Comparison of ENCODE assay signal across 8 cellular contexts in the genomic region with DNA sequence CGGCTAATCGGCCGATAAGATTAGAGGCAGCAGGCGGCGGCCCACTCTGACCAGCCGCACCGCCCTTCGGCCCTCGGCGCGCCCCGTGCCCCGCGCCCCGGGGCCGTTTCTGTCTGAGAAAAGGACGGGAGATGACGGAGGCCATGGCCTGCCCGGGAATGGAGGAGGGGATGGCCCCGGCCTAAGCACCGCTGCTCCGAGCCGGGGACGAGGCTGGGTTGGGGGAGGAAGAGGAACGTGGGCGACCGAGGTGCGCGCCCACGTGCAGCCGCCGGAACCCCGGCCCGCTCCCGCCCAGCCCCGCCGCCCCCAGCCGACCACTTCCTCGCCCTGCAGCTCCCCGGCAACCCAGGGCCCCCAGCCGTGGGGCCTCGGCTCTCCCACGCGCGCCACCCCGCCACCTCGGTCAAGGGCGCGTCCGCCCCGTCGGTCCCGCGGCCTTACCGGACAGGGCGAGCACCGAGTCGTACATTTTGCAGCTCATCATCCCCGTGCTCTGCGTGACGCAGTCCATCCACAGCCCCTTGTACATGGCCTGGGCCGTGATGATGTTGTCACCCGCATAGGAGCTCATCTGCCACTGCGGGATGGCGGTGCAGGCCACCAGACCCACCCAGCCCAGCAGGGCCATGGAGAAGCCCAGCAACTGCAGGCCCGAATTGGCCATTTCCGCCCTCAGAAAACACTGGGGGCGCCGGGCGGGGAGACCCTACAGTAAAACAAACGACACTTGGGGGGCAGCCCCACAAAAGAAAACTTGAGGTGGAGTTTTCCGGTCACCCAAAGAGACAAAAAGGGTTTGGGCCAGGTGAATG. TPM values are rescaled to one million over a fixed set of nuclear protein-coding genes. Genes with fewer than 3 reads are reported as not detected.
DNase-seq lines count a peak whose midpoint lies in the region; ATAC-seq, FAIRE-seq and TF ChIP-seq lines count a peak whose summit lies in the region.

No MANE protein-coding gene starts in this region.

- H3K27me3 ChIP-seq in BLaER1 treated with 17β-estradiol and CSF1 and Interleukin-3, amounts not matched to agents 10 nM and 100 nM, result peaks cover 27 to 79% (median 70%) of the 10 kb centered on the region in 11 experiments
- H3K27me3 ChIP-seq in Panc1 (ENCODE audit: control insufficient read depth, insufficient read depth, low read length) (no peaks in the 10 kb centered on the region), H1 (replicated peaks in 1 of 4; ENCODE audit: control insufficient read depth in 3 of 4, extremely low read depth in 1 of 4, insufficient read depth in 3 of 4, low read length in 3 of 4) (no peaks in the 10 kb centered on the region), muscle layer of colon (ENCODE audit: control insufficient read depth in 1 of 2, insufficient read depth in 2 of 2, low read length in 2 of 2) (peaks cover 33 to 41% of the 10 kb centered on the region in 2 donors)

- peak overlapping the region; percentile 98 for H2BK12ac ChIP-seq in H1 (ENCODE audit: low read depth, low read length)

- peaks cover 9% of the 10 kb centered on the region for H3K79me1 ChIP-seq in H1 (ENCODE audit: low read depth, low read length)

- TF ChIP-seq POLR2A in H1 (IDR thresholded peaks at IDR 0.05; ENCODE audit: control extremely low read depth in 1 of 2, low read depth in 2 of 2, low read length in 2 of 2), result peak; percentile 12 to 91

- WGBS in H1 (ENCODE audit: extremely low coverage in 1 of 2, insufficient coverage in 1 of 2, insufficient read length in 1 of 2, insufficient replicate concordance in 2 of 2, low coverage in 1 of 2, low lambda C conversion rate in 2 of 2, missing lambda C conversion rate in 1 of 2), 2 experiments, result 1% methylated on average over 51 of the region's 72 CpGs; no CpG with 5 or more reads in 1 of the 2 experiments

- peaks cover 39 to 43% (median 41%) of the 10 kb centered on the region in 11 experiments for H3K36me3 ChIP-seq in BLaER1 treated with 17β-estradiol and CSF1 and Interleukin-3, amounts not matched to agents 10 nM and 100 nM
- peaks cover 3% of the 10 kb centered on the region for H3K36me3 ChIP-seq in Panc1 (ENCODE audit: control insufficient read depth, insufficient read depth, low read length)
- H3K36me3 ChIP-seq in H1 (ENCODE audit: control insufficient read depth in 2 of 4, insufficient read depth in 4 of 4, low read length in 3 of 4), result peaks cover 0 to 31% (median 12%) of the 10 kb centered on the region in 4 experiments; a peak in 5 of 8 replicates
- peaks cover 15% of the 10 kb centered on the region for H3K36me3 ChIP-seq in muscle layer of colon (ENCODE audit: insufficient read depth, low read length)

- no peak overlapping the region for H3K23ac ChIP-seq in H1 (ENCODE audit: insufficient read length)

- H3K79me2 ChIP-seq in H1 (ENCODE audit: control insufficient read depth in 1 of 2, insufficient read depth in 2 of 2, low read length in 2 of 2), result peaks cover 0 to 31% of the 10 kb centered on the region in 2 experiments; a peak in 2 of 4 replicates

- no peak for DNase-seq in Panc1 (ENCODE audit: low read depth, low spot score)
- DNase-seq in H1 (ENCODE audit: low read depth in 1 of 2, low spot score in 2 of 2), result peak in 1 of 2 experiments; percentile 60
- no peak for DNase-seq in NCI-H524 (lab: John Stamatoyannopoulos, UW)
- no peak for DNase-seq in SW 1271 (lab: John Stamatoyannopoulos, UW)
- DNase-seq in 8988T, result no peak

- FAIRE-seq in H1 (lab: Jason Lieb, UNC), result no peak

- peaks cover 13% of the 10 kb centered on the region for H3K23me2 ChIP-seq in H1 (ENCODE audit: low read depth, low read length)

- peak overlapping the region; percentile 99; the same call in 1 of the 2 replicates for H2AK5ac ChIP-seq in H1 (ENCODE audit: low read depth, low read length)

- POLR2A ChIA-PET in Panc1 (lab: Charles Lee), result interaction anchor here (0.7 kb wide), 1 partner anchor 30 kb away, joined by 11 read pairs; no protein-coding TSS in a partner anchor
- POLR2A ChIA-PET in H1 (lab: Charles Lee; ENCODE audit: partially characterized antibody), result interaction anchor here (0.5 to 13.7 kb wide), 24 partner anchors 9 to 663 kb away, joined by 3 to 159 read pairs (median 6); a partner anchor contains a TSS

- BruUV-seq in Panc1 (replicated peaks; lab: Mats Ljungman, UMichigan), result no TSS peak

- H2BK120ac ChIP-seq in H1 (replicated peaks; ENCODE audit: low read depth, low read length), result no peak overlapping the region

- H3K27ac ChIP-seq in BLaER1 treated with 17β-estradiol and CSF1 and Interleukin-3, amounts not matched to agents 10 nM and 100 nM, result peak overlapping the region in 3 of 11 experiments; percentile 41 to 53 (median 42); a peak in 4 of 22 replicates
- H3K27ac ChIP-seq in Panc1 (ENCODE audit: low read length) (peak overlapping the region; percentile 81), H1 (ENCODE audit: low read depth, low read length) (peak overlapping the region; percentile 91), muscle layer of colon (ENCODE audit: low read depth, low read length) (no peak overlapping the region)

- in situ Hi-C loops in Panc1 (cut with HindIII; ENCODE audit: low pct_unique_long_range_greater_than_20kb, low sequenced_read_pairs), result no loop called here

- intact Hi-C loops in Panc1 (cut with micrococcal nuclease; ENCODE audit: unreplicated experiment), result no loop called here

- peaks cover 0 to 35% (median 24%) of the 10 kb centered on the region in 11 experiments; a peak in 15 of 22 replicates for H4K20me1 ChIP-seq in BLaER1 treated with 17β-estradiol and CSF1 and Interleukin-3, amounts not matched to agents 10 nM and 100 nM
- H4K20me1 ChIP-seq in H1 (replicated peaks in 1 of 2; ENCODE audit: control insufficient read depth in 1 of 2, insufficient read depth in 2 of 2, low read length in 2 of 2), result peaks cover 6 to 11% of the 10 kb centered on the region in 2 experiments

- no peak for TF ChIP-seq RAD21 in H1 (IDR thresholded peaks at IDR 0.05 in 1 of 2, conservative IDR thresholded peaks at IDR 0.05 in 1 of 2; ENCODE audit: low read depth in 2 of 2, low read length in 2 of 2)

- ATAC-seq in Panc1, result peak; percentile 36
- no peak for ATAC-seq in GM18870 (IDR thresholded peaks at IDR 0.05; ENCODE audit: unreplicated experiment)

- H4K8ac ChIP-seq in H1 (ENCODE audit: extremely low read depth, insufficient read depth, low read length), result peak overlapping the region; percentile 98

- peak overlapping the region; percentile 73 for H3K14ac ChIP-seq in H1 (ENCODE audit: insufficient read length)

- peak overlapping the region in 10 of 11 experiments; percentile 26 to 80 (median 54); a peak in 17 of 22 replicates for H3K9ac ChIP-seq in BLaER1 treated with 17β-estradiol and CSF1 and Interleukin-3, amounts not matched to agents 10 nM and 100 nM
- H3K9ac ChIP-seq in H1 (replicated peaks in 1 of 4; ENCODE audit: extremely low read depth in 1 of 4, low read depth in 3 of 4, low read length in 3 of 4) (peak overlapping the region; percentile 94 to 98 (median 98)), muscle layer of colon (ENCODE audit: low read length) (no peak overlapping the region)

- no peak for TF ChIP-seq EP300 in H1 (IDR thresholded peaks at IDR 0.05; ENCODE audit: borderline replicate concordance in 1 of 2, low read depth in 2 of 2, low read length in 2 of 2)

- peak overlapping the region; percentile 96 for H3K4ac ChIP-seq in H1 (replicated peaks; ENCODE audit: insufficient read length, low read depth, low read length)

- no peak overlapping the region for H2AFZ ChIP-seq in H1 (ENCODE audit: low read length)

- H3K4me1 ChIP-seq in BLaER1 treated with 17β-estradiol and CSF1 and Interleukin-3, amounts not matched to agents 10 nM and 100 nM, result peaks cover 19 to 86% (median 47%) of the 10 kb centered on the region in 10 experiments
- peaks cover 22% of the 10 kb centered on the region for H3K4me1 ChIP-seq in Panc1 (ENCODE audit: control insufficient read depth, insufficient read depth, low read length)
- H3K4me1 ChIP-seq in H1 (replicated peaks in 1 of 4; ENCODE audit: control insufficient read depth in 3 of 4, insufficient read depth in 4 of 4, low read length in 3 of 4), result peaks cover 5 to 15% (median 6%) of the 10 kb centered on the region in 4 experiments; a peak in 6 of 7 replicates
- no peaks in the 10 kb centered on the region for H3K4me1 ChIP-seq in muscle layer of colon (ENCODE audit: insufficient read depth, low read length)

- CTCF ChIA-PET in Panc1 (lab: Charles Lee) (no interaction called here), H1 (lab: Charles Lee; ENCODE audit: partially characterized antibody) (interaction anchor here (1.0 to 1.5 kb wide), 3 partner anchors 10 to 48 kb away, joined by 3 to 4 read pairs (median 4); a partner anchor contains a TSS)

- no peaks in the 10 kb centered on the region for H3K9me3 ChIP-seq in BLaER1 treated with 17β-estradiol and CSF1 and Interleukin-3, amounts not matched to agents 10 nM and 100 nM (replicated peaks in 1 of 11)
- H3K9me3 ChIP-seq in Panc1 (ENCODE audit: control insufficient read depth, insufficient read depth, low read depth, low read length) (no peaks in the 10 kb centered on the region), H1 (ENCODE audit: insufficient read depth in 2 of 2, low read depth in 1 of 2, low read length in 1 of 2) (no peaks in the 10 kb centered on the region), muscle layer of colon (ENCODE audit: low read length) (no peaks in the 10 kb centered on the region)

- H3K4me3 ChIP-seq in BLaER1 treated with 17β-estradiol and CSF1 and Interleukin-3, amounts not matched to agents 10 nM and 100 nM, result peak overlapping the region; percentile 38 to 67 (median 51)
- H3K4me3 ChIP-seq in Panc1 (ENCODE audit: low read depth in 2 of 2, low read length in 2 of 2) (peak overlapping the region; percentile 50 to 65), H1 (ENCODE audit: extremely low read depth in 1 of 4, insufficient read depth in 2 of 4, low read depth in 3 of 4, low read length in 4 of 4) (peak overlapping the region; percentile 93 to 98 (median 96)), muscle layer of colon (ENCODE audit: low read depth in 1 of 2, low read length in 2 of 2) (peak overlapping the region; percentile 14 to 21)

- H2BK5ac ChIP-seq in H1 (ENCODE audit: low read depth, low read length), result peak overlapping the region; percentile 98

- no peak overlapping the region for H2BK20ac ChIP-seq in H1 (ENCODE audit: low read length)

- H4K5ac ChIP-seq in H1 (ENCODE audit: insufficient read length, low read depth, low read length), result peak overlapping the region; percentile 67

- H3K4me2 ChIP-seq in BLaER1 treated with 17β-estradiol and CSF1 and Interleukin-3, amounts not matched to agents 10 nM and 100 nM, result peak overlapping the region; percentile 73 to 100 (median 87)
- peak overlapping the region; percentile 91 to 97 for H3K4me2 ChIP-seq in H1 (ENCODE audit: insufficient read depth in 1 of 2, low read depth in 2 of 2, low read length in 2 of 2)

- H3K18ac ChIP-seq in H1 (ENCODE audit: extremely low read depth, low read length), result peak overlapping the region; percentile 87

- H3K56ac ChIP-seq in H1 (replicated peaks; ENCODE audit: insufficient read length, low read depth, low read length), result peak overlapping the region; percentile 61

- peak overlapping the region; percentile 95 for H4K91ac ChIP-seq in H1 (replicated peaks; ENCODE audit: insufficient read length, low read length)

- no peak for TF ChIP-seq CTCF in Panc1 (IDR thresholded peaks at IDR 0.05)
- TF ChIP-seq CTCF in H1 (IDR thresholded peaks at IDR 0.05; ENCODE audit: control extremely low read depth in 1 of 3, insufficient read depth in 1 of 3, low read depth in 1 of 3, low read length in 3 of 3), result no peak

- no peak overlapping the region for H2BK15ac ChIP-seq in H1 (ENCODE audit: low read length)

RNA-seq across cellular contexts. Expression of a gene that starts 0.7 kb away (rescaled TPM):
- total RNA-seq in Panc1 (2021; ENCODE audit: unreplicated experiment), result 43.1 TPM
- 75.3 TPM for polyA plus RNA-seq in Panc1 (2012; ENCODE audit: insufficient read length)
- 119 and 129 TPM in 2 replicates for total RNA-seq in H1 (2021; fragmentation: NEBNext Ultra II Directional; extraction: Animal tissue kit (Norgen Biotek cat#: 25700))
- 118 and 196 TPM in 2 replicates for polyA plus RNA-seq in H1 (2011; rRNA removed)
- polyA plus RNA-seq in H1 (2011; cell fraction: cytosol; rRNA removed), result 147 TPM
- 215 TPM for polyA plus RNA-seq in H1 (2011; cell fraction: nucleus; rRNA removed)
- polyA plus RNA-seq in H1 (2012, experiment 1 of 2), result 88.4 to 177 TPM (median 174 TPM) in 4 replicates
- 158 TPM for polyA plus RNA-seq in H1 (2012, experiment 2 of 2)
- polyA plus RNA-seq in H1 (2013, experiment 1 of 2), result 157 TPM
- polyA plus RNA-seq in H1 (2013, experiment 2 of 2), result 171 TPM
- 58.0 and 75.5 TPM in 2 replicates for polyA minus RNA-seq in H1 (2011; rRNA and poly(A)+ RNA removed)
- 48.6 TPM for polyA minus RNA-seq in H1 (2011; cell fraction: cytosol; rRNA and poly(A)+ RNA removed)
- polyA minus RNA-seq in H1 (2011; cell fraction: nucleus; rRNA and poly(A)+ RNA removed), result 91.4 TPM

RNA-seq across cellular contexts. Expression of a gene that starts 9.6 kb away (rescaled TPM):
- total RNA-seq in Panc1 (2021; ENCODE audit: unreplicated experiment), result 89.5 TPM
- 100 TPM for polyA plus RNA-seq in Panc1 (2012; ENCODE audit: insufficient read length)
- 75.4 and 78.1 TPM in 2 replicates for total RNA-seq in H1 (2021; fragmentation: NEBNext Ultra II Directional; extraction: Animal tissue kit (Norgen Biotek cat#: 25700))
- 107 and 117 TPM in 2 replicates for polyA plus RNA-seq in H1 (2011; rRNA removed)
- polyA plus RNA-seq in H1 (2011; cell fraction: cytosol; rRNA removed), result 97.9 TPM
- polyA plus RNA-seq in H1 (2011; cell fraction: nucleus; rRNA removed), result 68.1 TPM
- polyA plus RNA-seq in H1 (2012, experiment 1 of 2), result 78.7 to 99.0 TPM (median 88.0 TPM) in 4 replicates
- 129 TPM for polyA plus RNA-seq in H1 (2012, experiment 2 of 2)
- polyA plus RNA-seq in H1 (2013, experiment 1 of 2), result 56.8 TPM
- polyA plus RNA-seq in H1 (2013, experiment 2 of 2), result 61.9 TPM
- 35.6 and 43.4 TPM in 2 replicates for polyA minus RNA-seq in H1 (2011; rRNA and poly(A)+ RNA removed)
- polyA minus RNA-seq in H1 (2011; cell fraction: cytosol; rRNA and poly(A)+ RNA removed), result 20.9 TPM
- 25.1 TPM for polyA minus RNA-seq in H1 (2011; cell fraction: nucleus; rRNA and poly(A)+ RNA removed)

RNA-seq across cellular contexts. Expression of a gene that starts 10.1 kb away (rescaled TPM):
- 132 TPM for total RNA-seq in Panc1 (2021; ENCODE audit: unreplicated experiment)
- polyA plus RNA-seq in Panc1 (2012; ENCODE audit: insufficient read length), result 151 TPM
- total RNA-seq in H1 (2021; fragmentation: NEBNext Ultra II Directional; extraction: Animal tissue kit (Norgen Biotek cat#: 25700)), result 120 and 123 TPM in 2 replicates
- 106 and 114 TPM in 2 replicates for polyA plus RNA-seq in H1 (2011; rRNA removed)
- polyA plus RNA-seq in H1 (2011; cell fraction: cytosol; rRNA removed), result 88.4 TPM
- 152 TPM for polyA plus RNA-seq in H1 (2011; cell fraction: nucleus; rRNA removed)
- polyA plus RNA-seq in H1 (2012, experiment 1 of 2), result 123 to 148 TPM (median 139 TPM) in 4 replicates
- polyA plus RNA-seq in H1 (2012, experiment 2 of 2), result 151 TPM
- polyA plus RNA-seq in H1 (2013, experiment 1 of 2), result 94.4 TPM
- 102 TPM for polyA plus RNA-seq in H1 (2013, experiment 2 of 2)
- polyA minus RNA-seq in H1 (2011; rRNA and poly(A)+ RNA removed), result 123 and 147 TPM in 2 replicates
- 79.0 TPM for polyA minus RNA-seq in H1 (2011; cell fraction: cytosol; rRNA and poly(A)+ RNA removed)
- polyA minus RNA-seq in H1 (2011; cell fraction: nucleus; rRNA and poly(A)+ RNA removed), result 82.6 TPM

RNA-seq across cellular contexts. Expression of a gene that starts 19.3 kb away (rescaled TPM):
- 289 TPM for total RNA-seq in Panc1 (2021; ENCODE audit: unreplicated experiment)
- 175 TPM for polyA plus RNA-seq in Panc1 (2012; ENCODE audit: insufficient read length)
- total RNA-seq in H1 (2021; fragmentation: NEBNext Ultra II Directional; extraction: Animal tissue kit (Norgen Biotek cat#: 25700)), result 252 and 265 TPM in 2 replicates
- 351 and 581 TPM in 2 replicates for polyA plus RNA-seq in H1 (2011; rRNA removed)
- polyA plus RNA-seq in H1 (2011; cell fraction: cytosol; rRNA removed), result 311 TPM
- polyA plus RNA-seq in H1 (2011; cell fraction: nucleus; rRNA removed), result 154 TPM
- polyA plus RNA-seq in H1 (2012, experiment 1 of 2), result 343 to 418 TPM (median 350 TPM) in 4 replicates
- polyA plus RNA-seq in H1 (2012, experiment 2 of 2), result 370 TPM
- 374 TPM for polyA plus RNA-seq in H1 (2013, experiment 1 of 2)
- 396 TPM for polyA plus RNA-seq in H1 (2013, experiment 2 of 2)
- 207 and 212 TPM in 2 replicates for polyA minus RNA-seq in H1 (2011; rRNA and poly(A)+ RNA removed)
- 78.2 TPM for polyA minus RNA-seq in H1 (2011; cell fraction: cytosol; rRNA and poly(A)+ RNA removed)
- 77.3 TPM for polyA minus RNA-seq in H1 (2011; cell fraction: nucleus; rRNA and poly(A)+ RNA removed)

RNA-seq across cellular contexts. Expression of a gene that starts 19.9 kb away (rescaled TPM):
- total RNA-seq in Panc1 (2021; ENCODE audit: unreplicated experiment), result 0.31 TPM
- 0.38 TPM for polyA plus RNA-seq in Panc1 (2012; ENCODE audit: insufficient read length)
- 5.7 and 6.4 TPM in 2 replicates for total RNA-seq in H1 (2021; fragmentation: NEBNext Ultra II Directional; extraction: Animal tissue kit (Norgen Biotek cat#: 25700))
- polyA plus RNA-seq in H1 (2011; rRNA removed), result 6.9 and 10.6 TPM in 2 replicates
- 7.5 TPM for polyA plus RNA-seq in H1 (2011; cell fraction: cytosol; rRNA removed)
- 15.5 TPM for polyA plus RNA-seq in H1 (2011; cell fraction: nucleus; rRNA removed)
- polyA plus RNA-seq in H1 (2012, experiment 1 of 2), result 3.5 to 5.8 TPM (median 5.0 TPM) in 4 replicates
- polyA plus RNA-seq in H1 (2012, experiment 2 of 2), result 3.6 TPM
- 7.3 TPM for polyA plus RNA-seq in H1 (2013, experiment 1 of 2)
- polyA plus RNA-seq in H1 (2013, experiment 2 of 2), result 6.6 TPM
- polyA minus RNA-seq in H1 (2011; rRNA and poly(A)+ RNA removed), result 6.4 and 9.5 TPM in 2 replicates
- 5.3 TPM for polyA minus RNA-seq in H1 (2011; cell fraction: cytosol; rRNA and poly(A)+ RNA removed)
- polyA minus RNA-seq in H1 (2011; cell fraction: nucleus; rRNA and poly(A)+ RNA removed), result 13.3 TPM

Comparison
In these comparisons a context has a peak if more than half of its experiments do, and no peak if none do; other contexts are left out.
1. H3K4me3 ChIP-seq: peak in every context shown above with its lines; median percentile 96 in H1; 58 in Panc1; 51 in BLaER1 treated with 17β-estradiol and CSF1 and Interleukin-3, amounts not matched to agents 10 nM and 100 nM; 18 in muscle layer of colon.